7 cellular contexts compared by ENCODE assay signal in the genomic region with DNA sequence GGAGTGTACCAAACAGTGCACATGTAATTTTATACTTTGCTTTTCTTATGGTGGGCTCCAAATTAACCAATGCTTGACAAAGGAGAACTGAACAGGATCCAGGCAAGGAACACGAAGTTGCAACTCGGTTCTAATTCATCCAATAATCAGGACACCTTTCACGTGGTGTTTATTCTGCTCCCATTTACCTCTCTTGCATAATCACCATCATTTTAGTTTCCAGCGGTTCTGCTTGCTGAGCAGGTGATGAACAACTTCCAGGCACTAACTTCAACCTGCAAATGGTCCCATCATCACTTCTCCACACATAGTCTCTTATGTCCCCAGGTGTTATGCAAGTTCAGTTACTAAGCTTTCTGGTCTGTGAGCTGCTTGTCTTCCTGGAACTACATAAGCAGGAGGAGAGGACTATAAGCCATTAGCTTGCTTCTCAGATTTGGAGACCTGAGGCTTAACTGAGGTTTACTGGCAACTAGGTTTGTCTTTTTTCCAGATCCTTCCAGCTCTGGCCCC.
"Had no signal": no experiment of that assay in that cellular context is flagged by ENCODE, and none has a peak within 500 bp of the region (broad histone marks: within the 10 kb centered on the region; RNA-seq: fewer than 3 reads in every experiment).

No MANE protein-coding gene starts in this region.

- H2AFZ ChIP-seq: GM23248 had no signal

- H3K4me3 ChIP-seq: GM23248, HAP-1 had no signal

- H3K36me3 ChIP-seq: HAP-1 had no signal

- H3K9me3 ChIP-seq: HAP-1 had no signal

- H3K9ac ChIP-seq: GM23248 had no signal

- FAIRE-seq: HTR-8/SVneo had no signal

- DNase-seq: GM23248, GOT3, H7, HFFc6 had no signal

- H3K4me1 ChIP-seq: HAP-1 had no signal

- ATAC-seq: HCT116 had no signal

- H3K27ac ChIP-seq: GM23248 had no signal
